ENCODE assay signal across 17 cellular contexts in genomic region chr5:161751265-161751664, GRCh38.
"Had no signal": no experiment of that assay in that cellular context is flagged by ENCODE, and none has a peak within 500 bp of the region (broad histone marks: within the 10 kb centered on the region; RNA-seq: fewer than 3 reads in every experiment).

No MANE protein-coding gene starts in this region.

- DNase-seq: activated CD4-positive, alpha-beta memory T cell treated with anti-CD3 and anti-CD28 coated beads, Interleukin-2, amount 10 ng/mL, durations not matched to agents 7 days and 5 days; activated CD4-positive, alpha-beta T cell treated with anti-CD3 and anti-CD28 coated beads, Interleukin-2, amount 10 ng/mL, durations not matched to agents 24 days and 14 days; activated CD4-positive, CD25-positive, alpha-beta regulatory T cell treated with anti-CD3 and anti-CD28 coated beads, Interleukin-2, amount 50 U/mL, for 72 hours; activated gamma-delta T cell; activated naive CD4-positive, alpha-beta T cell treated with anti-CD3 and anti-CD28 coated beads for 36 hours; activated T-cell treated with anti-CD3 and anti-CD28 coated beads for 4 hours; activated T-cell treated with anti-CD3 and anti-CD28 coated beads, Interleukin-2, amount 50 U/mL, for 48 hours; amygdala; NCI-H1092; NCI-H1417; NCI-H1930; NCI-H2107; NCI-H446; NCI-H524; PC-3; SHP77 treated with DMSO at 0.1 percent for 48 hours had no signal

- H3K27ac ChIP-seq: cardiac muscle cell had no signal

- H3K27me3 ChIP-seq: cardiac muscle cell had no signal

- H3K36me3 ChIP-seq: cardiac muscle cell had no signal

- H3K4me3 ChIP-seq: cardiac muscle cell had no signal
